Comparison of ENCODE assay signal across 23 cellular contexts in the genomic region with DNA sequence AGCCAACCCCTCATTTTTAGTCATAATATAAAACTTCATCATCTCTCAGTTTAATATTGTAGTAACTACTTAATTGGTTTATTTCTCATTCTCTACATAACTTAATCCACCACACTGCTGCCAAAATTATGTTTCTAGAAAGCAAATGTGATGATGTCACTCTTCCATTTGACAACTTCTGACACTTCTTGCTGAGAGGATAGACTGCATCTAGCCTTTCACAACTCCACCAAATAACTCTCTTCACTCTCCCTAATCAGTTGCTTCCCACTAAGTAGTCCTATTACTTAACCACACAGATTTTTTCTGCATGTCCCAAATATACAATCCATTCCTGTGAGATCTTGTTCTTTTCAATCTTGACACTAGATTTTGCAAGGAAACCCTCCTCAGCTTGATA.
A peak's percentile ranks its signal among the peaks of the same experiment; 100 is the strongest.
DNase-seq lines count a peak whose midpoint lies in the region; ATAC-seq, FAIRE-seq and TF ChIP-seq lines count a peak whose summit lies in the region.
"Had no signal": no experiment of that assay in that cellular context is flagged by ENCODE, and none has a peak within 500 bp of the region (broad histone marks: within the 10 kb centered on the region; RNA-seq: fewer than 3 reads in every experiment).

No MANE protein-coding gene starts in this region.

- no peak overlapping the region for H3K27ac Mint-ChIP-seq in astrocyte (ENCODE audit: unreplicated experiment)
- H3K27ac Mint-ChIP-seq: CD4-positive, CD25-positive, alpha-beta regulatory T cell; GM23338; HFFc6; IgD-negative memory B cell had no signal

- H3K4me1 Mint-ChIP-seq in astrocyte (ENCODE audit: low read depth, unreplicated experiment), result peaks cover 3% of the 10 kb centered on the region
- H3K4me1 Mint-ChIP-seq: CD4-positive, CD25-positive, alpha-beta regulatory T cell; IgD-negative memory B cell had no signal

- H4K20me1 ChIP-seq in SK-N-SH (ENCODE audit: insufficient read depth) (no peaks in the 10 kb centered on the region), astrocyte (ENCODE audit: insufficient read depth, low read length) (no peaks in the 10 kb centered on the region)

- H3K9me2 ChIP-seq in SK-N-SH, result no peaks in the 10 kb centered on the region

- CTCF ChIA-PET in SK-N-SH (lab: Yijun Ruan, JAX), result no interaction called here

- no peak overlapping the region for H3K4me2 ChIP-seq in SK-N-SH
- H3K4me2 ChIP-seq in astrocyte (ENCODE audit: low read length), result no peak overlapping the region
- H3K4me2 ChIP-seq: GM23338 had no signal

- TF ChIP-seq RAD21 in SK-N-SH (IDR thresholded peaks at IDR 0.05; ENCODE audit: low read length), result no peak

- TF ChIP-seq CTCF in SK-N-SH (IDR thresholded peaks at IDR 0.05) (no peak), astrocyte (IDR thresholded peaks at IDR 0.05; ENCODE audit: insufficient read depth, low read depth, low read length) (no peak), retinal pigment epithelial cell (conservative IDR thresholded peaks at IDR 0.05; ENCODE audit: low read depth, low read length) (no peak), heart left ventricle (IDR thresholded peaks at IDR 0.05) (no peak), left lung (IDR thresholded peaks at IDR 0.05) (no peak)

- POLR2A ChIA-PET in SK-N-SH (lab: Yijun Ruan, JAX), result no interaction called here

- H3F3A ChIP-seq in SK-N-SH (replicated peaks; ENCODE audit: insufficient read depth), result no peaks in the 10 kb centered on the region

- H3K27me3 Mint-ChIP-seq in astrocyte (ENCODE audit: low read depth, unreplicated experiment), result no peaks in the 10 kb centered on the region
- H3K27me3 Mint-ChIP-seq: CD4-positive, CD25-positive, alpha-beta regulatory T cell; IgD-negative memory B cell had no signal

- TF ChIP-seq POLR2A in heart left ventricle (IDR thresholded peaks at IDR 0.05), result no peak

- H3K4me3 ChIP-seq in SK-N-SH (ENCODE audit: low read depth in 2 of 2, low read length in 1 of 2) (no peak overlapping the region), astrocyte (ENCODE audit: insufficient read depth, low read depth, low read length) (no peak overlapping the region), retinal pigment epithelial cell (ENCODE audit: low read length) (no peak overlapping the region), heart left ventricle (no peak overlapping the region), left lung (no peak overlapping the region)
- H3K4me3 ChIP-seq: GM23338 had no signal

- FAIRE-seq in astrocyte (lab: Jason Lieb, UNC), result no peak
- FAIRE-seq: D721Med, G401.6, GM12891, GM19239, H54, HTR-8/SVneo had no signal

- H3K9me3 ChIP-seq in SK-N-SH, result no peaks in the 10 kb centered on the region
- peaks cover 4% of the 10 kb centered on the region for H3K9me3 ChIP-seq in astrocyte (ENCODE audit: insufficient read depth, low read depth, low read length)
- peaks cover 0 to 17% (median 0%) of the 10 kb centered on the region in 12 donors for H3K9me3 ChIP-seq in heart left ventricle
- H3K9me3 ChIP-seq in left lung, result peaks cover 0 to 25% of the 10 kb centered on the region in 2 donors
- H3K9me3 ChIP-seq: BE2C, Caco-2 had no signal

- H2AFZ ChIP-seq in SK-N-SH (ENCODE audit: low read depth) (no peak overlapping the region), astrocyte (ENCODE audit: low read depth, low read length) (no peak overlapping the region)
- H2AFZ ChIP-seq: GM23338 had no signal

- TF ChIP-seq EP300 in SK-N-SH (IDR thresholded peaks at IDR 0.05; ENCODE audit: borderline replicate concordance in 1 of 2, low read depth in 1 of 2, low read length in 1 of 2), result no peak

- H3K27me3 ChIP-seq in SK-N-SH (ENCODE audit: insufficient read depth), result no peaks in the 10 kb centered on the region
- no peaks in the 10 kb centered on the region for H3K27me3 ChIP-seq in astrocyte (ENCODE audit: insufficient read depth, low read length)
- no peaks in the 10 kb centered on the region for H3K27me3 ChIP-seq in heart left ventricle
- H3K27me3 ChIP-seq in left lung, result no peaks in the 10 kb centered on the region
- H3K27me3 ChIP-seq: BE2C had no signal

- H3K4me1 ChIP-seq in SK-N-SH (ENCODE audit: control insufficient read depth in 1 of 2, insufficient read depth in 2 of 2, low read depth in 1 of 2, low read length in 1 of 2) (no peaks in the 10 kb centered on the region; a peak in 1 of 4 replicates), astrocyte (ENCODE audit: insufficient read depth, low read length) (no peaks in the 10 kb centered on the region), heart left ventricle (no peaks in the 10 kb centered on the region), left lung (no peaks in the 10 kb centered on the region)
- H3K4me1 ChIP-seq: Caco-2 had no signal

- H3K9ac ChIP-seq in SK-N-SH (no peak overlapping the region), astrocyte (ENCODE audit: low read length) (no peak overlapping the region)

- no peaks in the 10 kb centered on the region for H3K9me3 Mint-ChIP-seq in astrocyte (ENCODE audit: unreplicated experiment)

- no peak overlapping the region for H3K4me3 Mint-ChIP-seq in astrocyte (ENCODE audit: unreplicated experiment)
- H3K4me3 Mint-ChIP-seq: CD4-positive, CD25-positive, alpha-beta regulatory T cell; GM23338; HFFc6; IgD-negative memory B cell had no signal

- ATAC-seq in SK-N-SH treated with all-trans-retinoic acid at 6 μM for 48 hours (no peak), heart left ventricle (no peak), GM21360 (IDR thresholded peaks at IDR 0.05; ENCODE audit: unreplicated experiment) (no peak), left lung (no peak)
- ATAC-seq: GM23338 had no signal

- no peak for DNase-seq in SK-N-SH
- DNase-seq in astrocyte (ENCODE audit: low read depth), result peak; percentile 3
- peak; percentile 69 for DNase-seq in retinal pigment epithelial cell (ENCODE audit: low read depth)
- no peak for DNase-seq in heart left ventricle
- DNase-seq in left lung, result no peak
- DNase-seq: BE2C; C1 segment of cervical spinal cord; Caco-2; CD4-positive, CD25-positive, alpha-beta regulatory T cell; HCEC 1CT; HFFc6; KBM-7 had no signal

- intact Hi-C loops in heart left ventricle (cut with DNase I), result no loop called here
- intact Hi-C loops in left lung (cut with DNase I), result no loop called here

- no peaks in the 10 kb centered on the region for H3K36me3 Mint-ChIP-seq in astrocyte (ENCODE audit: low read depth, unreplicated experiment)
- H3K36me3 Mint-ChIP-seq: CD4-positive, CD25-positive, alpha-beta regulatory T cell; IgD-negative memory B cell had no signal

- H3K27ac ChIP-seq in SK-N-SH (ENCODE audit: low read depth in 2 of 2, low read length in 1 of 2) (no peak overlapping the region), astrocyte (ENCODE audit: low read depth, low read length) (no peak overlapping the region), heart left ventricle (no peak overlapping the region), left lung (no peak overlapping the region)
- H3K27ac ChIP-seq: 22Rv1 had no signal

- H3K36me3 ChIP-seq in SK-N-SH (replicated peaks in 1 of 2; ENCODE audit: control insufficient read depth in 1 of 2, insufficient read depth in 2 of 2, low read length in 1 of 2) (no peaks in the 10 kb centered on the region), astrocyte (ENCODE audit: insufficient read depth, low read length) (no peaks in the 10 kb centered on the region), heart left ventricle (no peaks in the 10 kb centered on the region), left lung (no peaks in the 10 kb centered on the region)
- H3K36me3 ChIP-seq: BE2C had no signal

- H3K79me2 ChIP-seq in SK-N-SH (ENCODE audit: insufficient read depth), result no peaks in the 10 kb centered on the region
- H3K79me2 ChIP-seq in astrocyte (ENCODE audit: insufficient read depth, low read length), result no peaks in the 10 kb centered on the region

TF ChIP-seq in SK-N-SH treated with all-trans-retinoic acid at 6 μM for 48 hours, 23 proteins besides CTCF, POLR2A, EP300 and RAD21:
- TF ChIP-seq ISL1 (CRISPR knock-in tag; IDR thresholded peaks at IDR 0.05) (peak; percentile 41; the same call in 1 of the 2 replicates), ZNF8 (CRISPR knock-in tag; IDR thresholded peaks at IDR 0.05) (no peak)
- TF ChIP-seq, protein P1, sequence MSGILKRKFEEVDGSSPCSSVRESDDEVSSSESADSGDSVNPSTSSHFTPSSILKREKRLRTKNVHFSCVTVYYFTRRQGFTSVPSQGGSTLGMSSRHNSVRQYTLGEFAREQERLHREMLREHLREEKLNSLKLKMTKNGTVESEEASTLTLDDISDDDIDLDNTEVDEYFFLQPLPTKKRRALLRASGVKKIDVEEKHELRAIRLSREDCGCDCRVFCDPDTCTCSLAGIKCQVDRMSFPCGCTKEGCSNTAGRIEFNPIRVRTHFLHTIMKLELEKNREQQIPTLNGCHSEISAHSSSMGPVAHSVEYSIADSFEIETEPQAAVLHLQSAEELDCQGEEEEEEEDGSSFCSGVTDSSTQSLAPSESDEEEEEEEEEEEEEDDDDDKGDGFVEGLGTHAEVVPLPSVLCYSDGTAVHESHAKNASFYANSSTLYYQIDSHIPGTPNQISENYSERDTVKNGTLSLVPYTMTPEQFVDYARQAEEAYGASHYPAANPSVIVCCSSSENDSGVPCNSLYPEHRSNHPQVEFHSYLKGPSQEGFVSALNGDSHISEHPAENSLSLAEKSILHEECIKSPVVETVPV (CRISPR knock-in tag; IDR thresholded peaks at IDR 0.05), result no peak

TF ChIP-seq in SK-N-SH, 30 proteins besides CTCF, POLR2A, EP300 and RAD21 (continues in another document):
- TF ChIP-seq YY1 (IDR thresholded peaks at IDR 0.05; ENCODE audit: low read depth) (no peak), SIN3A (IDR thresholded peaks at IDR 0.05; ENCODE audit: borderline replicate concordance, low read depth, low read length) (no peak), EZH2phosphoT487 (IDR thresholded peaks at IDR 0.05; ENCODE audit: borderline replicate concordance, low read depth) (no peak), MEF2A (IDR thresholded peaks at IDR 0.05; ENCODE audit: borderline replicate concordance, low read depth) (no peak), CHD2 (IDR thresholded peaks at IDR 0.05; ENCODE audit: low read length, partially characterized antibody) (no peak)
- TF ChIP-seq, protein P2, sequence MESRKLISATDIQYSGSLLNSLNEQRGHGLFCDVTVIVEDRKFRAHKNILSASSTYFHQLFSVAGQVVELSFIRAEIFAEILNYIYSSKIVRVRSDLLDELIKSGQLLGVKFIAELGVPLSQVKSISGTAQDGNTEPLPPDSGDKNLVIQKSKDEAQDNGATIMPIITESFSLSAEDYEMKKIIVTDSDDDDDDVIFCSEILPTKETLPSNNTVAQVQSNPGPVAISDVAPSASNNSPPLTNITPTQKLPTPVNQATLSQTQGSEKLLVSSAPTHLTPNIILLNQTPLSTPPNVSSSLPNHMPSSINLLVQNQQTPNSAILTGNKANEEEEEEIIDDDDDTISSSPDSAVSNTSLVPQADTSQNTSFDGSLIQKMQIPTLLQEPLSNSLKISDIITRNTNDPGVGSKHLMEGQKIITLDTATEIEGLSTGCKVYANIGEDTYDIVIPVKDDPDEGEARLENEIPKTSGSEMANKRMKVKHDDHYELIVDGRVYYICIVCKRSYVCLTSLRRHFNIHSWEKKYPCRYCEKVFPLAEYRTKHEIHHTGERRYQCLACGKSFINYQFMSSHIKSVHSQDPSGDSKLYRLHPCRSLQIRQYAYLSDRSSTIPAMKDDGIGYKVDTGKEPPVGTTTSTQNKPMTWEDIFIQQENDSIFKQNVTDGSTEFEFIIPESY (IDR thresholded peaks at IDR 0.05; ENCODE audit: borderline replicate concordance, low read depth), result no peak

Comparison
In these comparisons a context has a peak if more than half of its experiments do, and no peak if none do; other contexts are left out.
1. DNase-seq: peak in astrocyte (single experiment) and retinal pigment epithelial cell (single experiment); none in SK-N-SH (single experiment), heart left ventricle (0 of 5) and left lung (0 of 2).